Comparison of ENCODE assay signal across 23 cellular contexts in the genomic region with DNA sequence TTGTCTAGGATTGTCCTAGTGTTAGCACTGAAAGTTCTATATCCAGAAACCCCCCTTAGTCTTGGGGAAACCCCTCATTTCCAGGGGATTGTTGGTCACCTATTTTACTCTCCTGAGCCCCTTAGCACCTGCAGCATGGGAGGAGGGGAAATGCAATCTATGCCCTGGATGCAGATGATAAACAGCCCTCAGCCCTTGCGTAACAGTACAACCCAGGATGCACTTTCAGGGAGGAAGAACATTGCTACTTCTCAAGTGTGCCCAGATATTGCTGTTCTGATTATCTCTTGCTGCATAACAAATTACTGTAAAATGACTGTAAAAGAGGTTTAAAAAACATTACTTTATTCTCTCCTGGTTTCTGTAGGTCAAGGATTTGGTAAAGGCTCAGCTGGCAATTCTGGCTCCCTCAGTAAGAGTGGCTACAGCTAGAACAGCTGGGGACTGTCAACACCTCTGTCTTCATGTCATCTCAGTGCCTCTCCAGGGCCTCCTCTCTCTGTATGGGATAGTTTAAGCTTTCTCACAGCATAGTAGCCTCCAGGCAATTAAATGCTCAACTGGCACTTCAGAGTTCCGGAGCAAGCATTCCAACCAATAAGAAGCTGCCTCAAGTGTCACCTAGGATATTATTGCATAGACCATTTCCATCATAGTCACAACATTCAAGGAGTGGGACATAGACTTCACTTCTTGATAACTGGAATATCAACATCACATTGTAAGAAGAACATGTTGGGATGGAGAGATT.
A peak's percentile ranks its signal among the peaks of the same experiment; 100 is the strongest.
DNase-seq lines count a peak whose midpoint lies in the region; ATAC-seq and TF ChIP-seq lines count a peak whose summit lies in the region.
"Had no signal": no experiment of that assay in that cellular context is flagged by ENCODE, and none has a peak within 500 bp of the region (broad histone marks: within the 10 kb centered on the region; RNA-seq: fewer than 3 reads in every experiment).

No MANE protein-coding gene starts in this region.

- H3K9me1 ChIP-seq in IMR-90 (ENCODE audit: insufficient read depth, low read length) = no peaks in the 10 kb centered on the region

- no peak overlapping the region for H4K8ac ChIP-seq in IMR-90 (ENCODE audit: low read depth in 2 of 2, low read length in 2 of 2)

- no peaks in the 10 kb centered on the region for H3K9me3 ChIP-seq in IMR-90 (ENCODE audit: control insufficient read depth, insufficient read depth, low read length)
- H3K9me3 ChIP-seq in SJCRH30 (replicated peaks) = no peaks in the 10 kb centered on the region
- H3K9me3 ChIP-seq: SK-N-SH had no signal

- peak; percentile 18 for DNase-seq in SIG-M5 treated with dmso at 0.1 percent for 504 hours (lab: John Stamatoyannopoulos, UW; ENCODE audit: unreplicated experiment)
- DNase-seq in SIG-M5 (lab: John Stamatoyannopoulos, UW) = no peak
- no peak for DNase-seq in IMR-90
- DNase-seq in SJCRH30 = peak; percentile 7 to 40
- DNase-seq in left kidney (ENCODE audit: low read depth, low spot score) = peak; percentile 15
- no peak for DNase-seq in SHP77 treated with DMSO at 0.1 percent for 48 hours (lab: John Stamatoyannopoulos, UW)
- DNase-seq in stimulated activated naive CD4-positive, alpha-beta T cell treated with Interleukin-2 at 50 U/mL for 16 hours (lab: John Stamatoyannopoulos, UW) = no peak
- DNase-seq: 8988T; Calu3; CD8-positive, alpha-beta T cell; DMS53; EL; GOT3; NCI-H1105 treated with DMSO at 0.1 percent for 48 hours; NCI-H1694; NCI-H226; NCI-H524; PC-9; SK-N-SH had no signal

- no CpG with 5 or more reads among the region's 2 CpGs for WGBS in IMR-90 (ENCODE audit: extremely low coverage in 2 of 2, insufficient read length in 1 of 2), 2 experiments

- H3K56ac ChIP-seq in IMR-90 (ENCODE audit: extremely low read depth, insufficient read depth, low read length) = no peak overlapping the region

- no peak for ATAC-seq in IMR-90 (ENCODE audit: low read depth)
- ATAC-seq in GM21717 (IDR thresholded peaks at IDR 0.05; ENCODE audit: unreplicated experiment) = no peak
- ATAC-seq: CD8-positive, alpha-beta T cell; HCT116 had no signal

- H3K27ac ChIP-seq in IMR-90 (ENCODE audit: insufficient read depth, low read length) (no peak overlapping the region), SJCRH30 (no peak overlapping the region)
- H3K27ac ChIP-seq: KMS-11, PC-9, RWPE1 had no signal

- BruUV-seq in IMR-90 (replicated peaks; lab: Mats Ljungman, UMichigan) = no TSS peak

- no peak for TF ChIP-seq RAD21 in IMR-90 (IDR thresholded peaks at IDR 0.05; ENCODE audit: low read length)

- H2BK5ac ChIP-seq in IMR-90 (ENCODE audit: low read depth, low read length, poor library complexity, severe bottlenecking) = no peak overlapping the region

- H3K27me3 ChIP-seq in IMR-90 (ENCODE audit: control insufficient read depth, insufficient read depth, low read length) = no peaks in the 10 kb centered on the region
- H3K27me3 ChIP-seq in SJCRH30 = no peaks in the 10 kb centered on the region

- CTCF ChIA-PET in IMR-90 (lab: Yijun Ruan, JAX) = interaction anchor here (0.6 kb wide), 1 partner anchor 17 kb away, joined by 3 read pairs; no protein-coding TSS in a partner anchor

- no peak for TF ChIP-seq CTCF in IMR-90 (conservative IDR thresholded peaks at IDR 0.05; ENCODE audit: low read depth, low read length)

- H2AK9ac ChIP-seq in IMR-90 (replicated peaks; ENCODE audit: low read depth, low read length, poor library complexity) = no peak overlapping the region

- H3K14ac ChIP-seq in IMR-90 (replicated peaks; ENCODE audit: low read depth, low read length) = no peak overlapping the region

- no peak overlapping the region for H2AFZ ChIP-seq in IMR-90 (replicated peaks; ENCODE audit: low read length, poor library complexity)
- H2AFZ ChIP-seq: PC-9 had no signal

- H3K4ac ChIP-seq in IMR-90 (ENCODE audit: low read depth, low read length) = no peak overlapping the region

- H3K23ac ChIP-seq in IMR-90 (ENCODE audit: low read depth, low read length) = no peak overlapping the region

- no peak overlapping the region for H2AK5ac ChIP-seq in IMR-90 (ENCODE audit: low read depth, low read length)

- TF ChIP-seq POLR2A in IMR-90 (IDR thresholded peaks at IDR 0.05; ENCODE audit: low read depth, low read length) = no peak

- H4K5ac ChIP-seq in IMR-90 (ENCODE audit: low read depth, low read length) = no peak overlapping the region

- H3K36me3 ChIP-seq in IMR-90 (ENCODE audit: control insufficient read depth, insufficient read depth, low read length) = no peaks in the 10 kb centered on the region
- no peaks in the 10 kb centered on the region for H3K36me3 ChIP-seq in SJCRH30

- H2BK20ac ChIP-seq in IMR-90 (ENCODE audit: low read depth, low read length) = no peak overlapping the region

- no peak overlapping the region for H2BK15ac ChIP-seq in IMR-90 (ENCODE audit: low read depth, low read length)

- H3K4me1 ChIP-seq in IMR-90 (ENCODE audit: control insufficient read depth, insufficient read depth, low read length) = no peaks in the 10 kb centered on the region
- 0 out of 2 replicates have a peak, but pooled peaks cover 4% of the 10 kb centered on the region for H3K4me1 ChIP-seq in SJCRH30

- no peak overlapping the region for H3K18ac ChIP-seq in IMR-90 (ENCODE audit: low read depth, low read length)

- dilution Hi-C loops in IMR-90 (cut with HindIII; ENCODE audit: low sequenced_read_pairs, unreplicated experiment) = no loop called here

- POLR2A ChIA-PET in IMR-90 (lab: Charles Lee; ENCODE audit: unreplicated experiment) = no interaction called here

- in situ Hi-C loops in IMR-90 (cut with MboI; ENCODE audit: low sequenced_read_pairs) = no loop called here

- no peak overlapping the region for H2BK120ac ChIP-seq in IMR-90 (ENCODE audit: low read depth, low read length)

- no peak overlapping the region for H3K9ac ChIP-seq in IMR-90 (ENCODE audit: low read depth, low read length)
- H3K9ac ChIP-seq: KMS-11, SK-N-SH had no signal

- no peaks in the 10 kb centered on the region for H4K20me1 ChIP-seq in IMR-90 (ENCODE audit: insufficient read depth, low read length)

- no peak overlapping the region for H4K91ac ChIP-seq in IMR-90 (ENCODE audit: insufficient read depth, low read depth, low read length)

- no peaks in the 10 kb centered on the region for H3K79me1 ChIP-seq in IMR-90 (ENCODE audit: low read depth in 1 of 2, low read length in 2 of 2)

- H3K4me3 ChIP-seq in IMR-90 (ENCODE audit: insufficient read depth, low read depth, low read length) (no peak overlapping the region), SJCRH30 (no peak overlapping the region)
- H3K4me3 ChIP-seq: PC-9 had no signal

- intact Hi-C loops in IMR-90 (cut with micrococcal nuclease) = no loop called here

- no peak overlapping the region for H3K4me2 ChIP-seq in IMR-90 (ENCODE audit: low read depth, low read length)
- H3K4me2 ChIP-seq: KMS-11, PC-9, SK-N-SH had no signal

TF ChIP-seq in IMR-90, 13 proteins besides CTCF, POLR2A, EP300 and RAD21:
- TF ChIP-seq CEBPB (IDR thresholded peaks at IDR 0.05; ENCODE audit: low read depth, low read length) (0 out of 2 replicates have a peak, but pooled peaks have one; percentile 40), NFE2L2 (IDR thresholded peaks at IDR 0.05; ENCODE audit: low read depth, low read length) (no peak), BHLHE40 (IDR thresholded peaks at IDR 0.05; ENCODE audit: low read depth, low read length) (no peak), MAZ (IDR thresholded peaks at IDR 0.05; ENCODE audit: borderline replicate concordance, low read depth, low read length) (no peak), MXI1 (IDR thresholded peaks at IDR 0.05; ENCODE audit: borderline replicate concordance, low read depth, low read length) (no peak)
- TF ChIP-seq, protein P1, sequence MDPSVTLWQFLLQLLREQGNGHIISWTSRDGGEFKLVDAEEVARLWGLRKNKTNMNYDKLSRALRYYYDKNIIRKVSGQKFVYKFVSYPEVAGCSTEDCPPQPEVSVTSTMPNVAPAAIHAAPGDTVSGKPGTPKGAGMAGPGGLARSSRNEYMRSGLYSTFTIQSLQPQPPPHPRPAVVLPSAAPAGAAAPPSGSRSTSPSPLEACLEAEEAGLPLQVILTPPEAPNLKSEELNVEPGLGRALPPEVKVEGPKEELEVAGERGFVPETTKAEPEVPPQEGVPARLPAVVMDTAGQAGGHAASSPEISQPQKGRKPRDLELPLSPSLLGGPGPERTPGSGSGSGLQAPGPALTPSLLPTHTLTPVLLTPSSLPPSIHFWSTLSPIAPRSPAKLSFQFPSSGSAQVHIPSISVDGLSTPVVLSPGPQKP (IDR thresholded peaks at IDR 0.05; ENCODE audit: borderline replicate concordance, low read depth, low read length) = no peak
- TF ChIP-seq, protein P2, sequence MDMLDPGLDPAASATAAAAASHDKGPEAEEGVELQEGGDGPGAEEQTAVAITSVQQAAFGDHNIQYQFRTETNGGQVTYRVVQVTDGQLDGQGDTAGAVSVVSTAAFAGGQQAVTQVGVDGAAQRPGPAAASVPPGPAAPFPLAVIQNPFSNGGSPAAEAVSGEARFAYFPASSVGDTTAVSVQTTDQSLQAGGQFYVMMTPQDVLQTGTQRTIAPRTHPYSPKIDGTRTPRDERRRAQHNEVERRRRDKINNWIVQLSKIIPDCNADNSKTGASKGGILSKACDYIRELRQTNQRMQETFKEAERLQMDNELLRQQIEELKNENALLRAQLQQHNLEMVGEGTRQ (IDR thresholded peaks at IDR 0.05; ENCODE audit: low read depth, low read length) = no peak

Comparison
In these comparisons a context has a peak if more than half of its experiments do, and no peak if none do; other contexts are left out.
1. DNase-seq: peak in SIG-M5 treated with dmso at 0.1 percent for 504 hours (single experiment), SJCRH30 (2 of 2) and left kidney (single experiment); none in SIG-M5 (single experiment), IMR-90 (single experiment), SHP77 treated with DMSO at 0.1 percent for 48 hours (single experiment) and stimulated activated naive CD4-positive, alpha-beta T cell treated with Interleukin-2 at 50 U/mL for 16 hours (single experiment).